In genomic region chr3:67375961-67376360, GRCh38 we compare ENCODE assay signal across 39 cellular contexts.
"Had no signal": no experiment of that assay in that cellular context is flagged by ENCODE, and none has a peak within 500 bp of the region (broad histone marks: within the 10 kb centered on the region; RNA-seq: fewer than 3 reads in every experiment).

No MANE protein-coding gene starts in this region.

- FAIRE-seq: bronchial epithelial cell, TTC549 had no signal

- H3K9me3 ChIP-seq: adrenal gland, ascending aorta had no signal

- DNase-seq: activated B cell treated with CpG ODN at 0.5 μM for 24 hours; activated CD4-positive, alpha-beta memory T cell treated with anti-CD3 and anti-CD28 coated beads for 36 hours; activated CD4-positive, alpha-beta T cell treated with anti-CD3 and anti-CD28 coated beads for 4 hours; activated CD4-positive, alpha-beta T cell treated with anti-CD3 and anti-CD28 coated beads, Interleukin-2, amount 10 ng/mL, durations not matched to agents 24 days and 14 days; activated CD4-positive, alpha-beta T cell treated with anti-CD3 and anti-CD28 coated beads, Interleukin-2, amount 50 U/mL, for 1 hour; activated CD4-positive, alpha-beta T cell treated with anti-CD3 and anti-CD28 coated beads, Interleukin-2, amount 50 U/mL, for 4 hours; activated CD4-positive, CD25-positive, alpha-beta regulatory T cell treated with anti-CD3 and anti-CD28 coated beads, Interleukin-2, amount 50 U/mL, for 72 hours; activated CD8-positive, alpha-beta memory T cell treated with anti-CD3 and anti-CD28 coated beads, Interleukin-2, amount 50 U/mL, for 4 hours; activated CD8-positive, alpha-beta T cell treated with anti-CD3 and anti-CD28 coated beads for 36 hours; activated effector memory CD4-positive, alpha-beta T cell treated with anti-CD3 and anti-CD28 coated beads, Interleukin-2, amount 50 U/mL, for 16 hours; activated gamma-delta T cell treated with Interleukin-2 at 50 U/mL for 16 hours; activated naive CD4-positive, alpha-beta T cell; activated naive CD4-positive, alpha-beta T cell treated with anti-CD3 and anti-CD28 coated beads for 36 hours; activated naive CD4-positive, alpha-beta T cell treated with anti-CD3 and anti-CD28 coated beads, Interleukin-2, amount 50 U/mL, for 16 hours; activated naive CD8-positive, alpha-beta T cell treated with anti-CD3 and anti-CD28 coated beads for 36 hours; activated T-cell treated with anti-CD3 and anti-CD28 coated beads for 4 hours; activated T-cell treated with anti-CD3 and anti-CD28 coated beads, Interleukin-2, amount 50 U/mL, for 1 hour; activated T-cell treated with anti-CD3 and anti-CD28 coated beads, Interleukin-2, amount 50 U/mL, for 4 hours; activated T-cell treated with anti-CD3 and anti-CD28 coated beads, Interleukin-2, amount 50 U/mL, for 72 hours; adrenal gland; amygdala; anterior cingulate cortex; caudate nucleus; cerebellar nuclear complex; T-helper 1 cell; T-helper 2 cell; T-helper 9 cell had no signal

- H3K36me3 Mint-ChIP-seq: brain had no signal

- H3K27me3 ChIP-seq: adrenal gland, ascending aorta, cardiac muscle cell had no signal

- H3K27me3 Mint-ChIP-seq: activated B cell treated with CpG ODN at 0.5 μM for 24 hours; activated CD4-positive, alpha-beta memory T cell treated with anti-CD3 and anti-CD28 coated beads for 36 hours; activated CD4-positive, alpha-beta T cell treated with anti-CD3 and anti-CD28 coated beads, Interleukin-2, amount 10 ng/mL, durations not matched to agents 24 days and 14 days; activated CD8-positive, alpha-beta T cell treated with anti-CD3 and anti-CD28 coated beads for 36 hours; activated naive CD8-positive, alpha-beta T cell treated with anti-CD3 and anti-CD28 coated beads for 36 hours; activated T-helper 17 cell treated with anti-CD3 and anti-CD28 coated beads, Interleukin-2, amount 50 U/mL, for 72 hours; brain; central memory CD8-positive, alpha-beta T cell had no signal

- H3K27ac Mint-ChIP-seq: activated B cell treated with CpG ODN at 0.5 μM for 24 hours; activated CD4-positive, alpha-beta memory T cell treated with anti-CD3 and anti-CD28 coated beads for 36 hours; activated CD4-positive, alpha-beta T cell treated with anti-CD3 and anti-CD28 coated beads, Interleukin-2, amount 10 ng/mL, durations not matched to agents 24 days and 14 days; activated CD8-positive, alpha-beta T cell treated with anti-CD3 and anti-CD28 coated beads for 36 hours; activated naive CD4-positive, alpha-beta T cell treated with anti-CD3 and anti-CD28 coated beads for 36 hours; activated naive CD4-positive, alpha-beta T cell treated with anti-CD3 and anti-CD28 coated beads, Interleukin-2, amount 50 U/mL, for 72 hours; activated naive CD8-positive, alpha-beta T cell treated with anti-CD3 and anti-CD28 coated beads for 36 hours; activated T-cell treated with anti-CD3 and anti-CD28 coated beads, Interleukin-2, amount 50 U/mL, for 72 hours; activated T-helper 1 cell treated with anti-CD3 and anti-CD28 coated beads, Interleukin-12 subunit alpha, Interleukin-12 subunit beta, Interleukin-2, Interleukin-4 antibody, amounts not matched to agents 30 ng/mL and 10 ng/mL and 1 ng/mL, durations not matched to agents 14 hours and 24 hours and 36 hours; activated T-helper 17 cell treated with anti-CD3 and anti-CD28 coated beads, Interleukin-2, amount 50 U/mL, for 72 hours; brain; T-helper 1 cell treated with Interleukin-12 subunit alpha and Interleukin-12 subunit beta and Interleukin-4 antibody, amounts not matched to agents 30 μg/mL and 1 μg/mL, for 36 hours; T-helper 2 cell treated with Interferon-gamma antibody and Interleukin-4, amounts not matched to agents 5 μg/mL and 100 μg/mL, for 36 hours had no signal

- H3K9me3 Mint-ChIP-seq: activated B cell treated with CpG ODN at 0.5 μM for 24 hours; activated CD8-positive, alpha-beta T cell treated with anti-CD3 and anti-CD28 coated beads for 36 hours; activated naive CD4-positive, alpha-beta T cell treated with anti-CD3 and anti-CD28 coated beads, Interleukin-2, amount 50 U/mL, for 72 hours; activated naive CD8-positive, alpha-beta T cell treated with anti-CD3 and anti-CD28 coated beads for 36 hours; activated T-cell treated with anti-CD3 and anti-CD28 coated beads, Interleukin-2, amount 50 U/mL, for 72 hours; activated T-helper 17 cell treated with anti-CD3 and anti-CD28 coated beads, Interleukin-2, amount 50 U/mL, for 72 hours; brain; central memory CD8-positive, alpha-beta T cell; T-helper 1 cell treated with Interleukin-12 subunit alpha and Interleukin-12 subunit beta and Interleukin-4 antibody, amounts not matched to agents 30 μg/mL and 1 μg/mL, for 36 hours; T-helper 2 cell treated with Interferon-gamma antibody and Interleukin-4, amounts not matched to agents 5 μg/mL and 100 μg/mL, for 36 hours had no signal

- H3K4me3 Mint-ChIP-seq: activated B cell treated with CpG ODN at 0.5 μM for 24 hours; activated CD4-positive, alpha-beta memory T cell treated with anti-CD3 and anti-CD28 coated beads for 36 hours; activated CD4-positive, alpha-beta T cell treated with anti-CD3 and anti-CD28 coated beads, Interleukin-2, amount 10 ng/mL, durations not matched to agents 24 days and 14 days; activated CD8-positive, alpha-beta T cell treated with anti-CD3 and anti-CD28 coated beads for 36 hours; activated naive CD4-positive, alpha-beta T cell treated with anti-CD3 and anti-CD28 coated beads for 36 hours; activated naive CD8-positive, alpha-beta T cell treated with anti-CD3 and anti-CD28 coated beads for 36 hours; activated T-cell treated with anti-CD3 and anti-CD28 coated beads, Interleukin-2, amount 50 U/mL, for 4 hours; activated T-cell treated with anti-CD3 and anti-CD28 coated beads, Interleukin-2, amount 50 U/mL, for 72 hours; activated T-helper 1 cell treated with anti-CD3 and anti-CD28 coated beads, Interleukin-12 subunit alpha, Interleukin-12 subunit beta, Interleukin-2, Interleukin-4 antibody, amounts not matched to agents 30 ng/mL and 10 ng/mL and 1 ng/mL, durations not matched to agents 14 hours and 24 hours and 36 hours; activated T-helper 17 cell treated with anti-CD3 and anti-CD28 coated beads, Interleukin-2, amount 50 U/mL, for 72 hours; brain; central memory CD8-positive, alpha-beta T cell; T-helper 1 cell treated with Interleukin-12 subunit alpha and Interleukin-12 subunit beta and Interleukin-4 antibody, amounts not matched to agents 30 μg/mL and 1 μg/mL, for 36 hours; T-helper 2 cell treated with Interferon-gamma antibody and Interleukin-4, amounts not matched to agents 5 μg/mL and 100 μg/mL, for 36 hours had no signal

- H3K4me3 ChIP-seq: adrenal gland, ascending aorta, cardiac muscle cell had no signal

- H3K4me1 Mint-ChIP-seq: activated B cell treated with CpG ODN at 0.5 μM for 24 hours, brain had no signal

- H3K27ac ChIP-seq: adrenal gland, ascending aorta, cardiac muscle cell, VCaP had no signal

- H3K36me3 ChIP-seq: adrenal gland, cardiac muscle cell had no signal

- H3K4me1 ChIP-seq: ascending aorta had no signal
